Comparison of ENCODE assay signal across 18 cellular contexts in the genomic region with DNA sequence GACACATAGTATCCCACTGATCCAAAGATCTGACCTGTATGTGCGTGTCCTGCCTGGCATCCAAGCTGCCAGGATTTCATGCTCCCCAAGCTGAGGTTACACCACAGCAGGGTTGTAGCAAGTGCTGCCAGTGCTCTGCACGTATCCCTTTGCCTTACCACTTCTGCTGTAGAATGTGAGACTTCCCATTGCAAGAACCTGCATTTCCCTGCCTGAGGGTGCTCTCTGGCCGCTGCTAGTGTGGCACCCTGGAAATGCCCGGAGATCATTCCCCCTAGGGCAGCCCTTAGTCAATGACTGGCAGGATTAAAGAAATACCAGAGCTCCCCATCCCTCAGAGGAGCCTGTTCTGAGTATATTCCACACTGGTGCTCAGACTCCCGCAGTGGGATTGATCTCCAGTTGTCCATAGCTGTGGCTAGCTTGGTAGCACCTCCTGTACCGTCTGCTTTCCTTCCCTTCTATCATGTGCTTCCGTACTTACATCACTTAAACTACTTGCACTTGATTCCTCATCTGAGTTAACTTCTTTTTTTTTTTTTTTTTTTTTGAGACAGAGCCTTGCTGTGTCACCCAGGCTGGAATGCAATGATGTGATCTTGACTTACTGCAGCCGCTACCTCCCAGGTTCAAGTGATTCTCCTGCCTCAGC.
A peak's percentile ranks its signal among the peaks of the same experiment; 100 is the strongest.
DNase-seq lines count a peak whose midpoint lies in the region; ATAC-seq and TF ChIP-seq lines count a peak whose summit lies in the region.
"Had no signal": no experiment of that assay in that cellular context is flagged by ENCODE, and none has a peak within 500 bp of the region (broad histone marks: within the 10 kb centered on the region; RNA-seq: fewer than 3 reads in every experiment).

No MANE protein-coding gene starts in this region.

- no peaks in the 10 kb centered on the region for H3K27me3 ChIP-seq in GM23248 (replicated peaks; ENCODE audit: insufficient read depth)
- H3K27me3 ChIP-seq in RWPE2 (ENCODE audit: insufficient read depth, poor library complexity, severe bottlenecking), result no peaks in the 10 kb centered on the region
- no peaks in the 10 kb centered on the region for H3K27me3 ChIP-seq in trophoblast cell (ENCODE audit: insufficient read depth, low read length)
- H3K27me3 ChIP-seq: gastrocnemius medialis had no signal

- peaks cover 19% of the 10 kb centered on the region for H3F3A ChIP-seq in GM23248 (ENCODE audit: insufficient read depth)

- no peaks in the 10 kb centered on the region for H4K20me1 ChIP-seq in GM23248 (ENCODE audit: insufficient read depth)

- H2BK120ac ChIP-seq in trophoblast cell (ENCODE audit: insufficient read depth, low read length, poor library complexity), result peak overlapping the region; percentile 89

- H2AFZ ChIP-seq in GM23248 (no peak overlapping the region), trophoblast cell (ENCODE audit: insufficient read depth, low read length, poor library complexity) (peak overlapping the region; percentile 6)

- peak overlapping the region; percentile 64 for H4K8ac ChIP-seq in trophoblast cell (ENCODE audit: low read depth, low read length)

- H3K9me3 ChIP-seq in GM23248 (ENCODE audit: low read depth), result no peaks in the 10 kb centered on the region
- no peaks in the 10 kb centered on the region for H3K9me3 ChIP-seq in RWPE2 (ENCODE audit: severe bottlenecking)
- H3K9me3 ChIP-seq in trophoblast cell (ENCODE audit: insufficient read depth, low read depth, low read length), result no peaks in the 10 kb centered on the region
- H3K9me3 ChIP-seq: gastrocnemius medialis had no signal

- no peak for TF ChIP-seq CTCF in RWPE2 (IDR thresholded peaks at IDR 0.05; ENCODE audit: poor library complexity, severe bottlenecking)

- no peak overlapping the region for H3K4me3 ChIP-seq in GM23248
- no peak overlapping the region for H3K4me3 ChIP-seq in RWPE2 (ENCODE audit: severe bottlenecking)
- no peak overlapping the region for H3K4me3 ChIP-seq in trophoblast cell (ENCODE audit: low read depth, low read length)
- H3K4me3 ChIP-seq: gastrocnemius medialis, skin epidermis had no signal

- H3K36me3 ChIP-seq in GM23248 (ENCODE audit: low read depth), result no peaks in the 10 kb centered on the region
- no peaks in the 10 kb centered on the region for H3K36me3 ChIP-seq in RWPE2 (ENCODE audit: low read depth)
- no peaks in the 10 kb centered on the region for H3K36me3 ChIP-seq in trophoblast cell (ENCODE audit: control insufficient read depth in 1 of 2, insufficient read depth in 2 of 2, low read length in 2 of 2)
- H3K36me3 ChIP-seq: gastrocnemius medialis had no signal

- peak overlapping the region; percentile 66 for H3K4ac ChIP-seq in trophoblast cell (ENCODE audit: low read depth, low read length)

- H2BK5ac ChIP-seq in trophoblast cell (ENCODE audit: low read depth, low read length, poor library complexity), result peak overlapping the region; percentile 84

- DNase-seq in GM23248, result peak; percentile 36
- no peak for DNase-seq in RWPE2 (ENCODE audit: low spot score)
- peak; percentile 85 for DNase-seq in glomerular visceral epithelial cell (ENCODE audit: extremely low spot score)
- DNase-seq in trophoblast cell, result peak; percentile 14 to 78
- DNase-seq in SW480 (ENCODE audit: low spot score), result no peak
- DNase-seq: activated CD4-positive, alpha-beta T cell treated with anti-CD3 and anti-CD28 coated beads, Interleukin-2, amount 10 ng/mL, durations not matched to agents 24 days and 14 days; activated T-cell treated with anti-CD3 and anti-CD28 coated beads, Interleukin-2, amount 50 U/mL, for 48 hours; amniotic stem cell; CD4-positive, alpha-beta memory T cell; gastrocnemius medialis; HCEC 1CT; NCI-H1048; PC-3 had no signal

- H2BK12ac ChIP-seq in trophoblast cell (ENCODE audit: low read length), result peak overlapping the region; percentile 98

- ATAC-seq in RWPE2 (ENCODE audit: low read depth) (no peak), HG02884 (IDR thresholded peaks at IDR 0.05; ENCODE audit: unreplicated experiment) (no peak), GM18498 (IDR thresholded peaks at IDR 0.05; ENCODE audit: unreplicated experiment) (no peak), HG02623 (IDR thresholded peaks at IDR 0.05; ENCODE audit: unreplicated experiment) (no peak)
- ATAC-seq: gastrocnemius medialis; natural killer cell treated with Interleukin-12 subunit alpha and Interleukin-12 subunit beta and Interleukin-15 and Interleukin-18, amount 100 ng/mL, for 72 hours; PC-3 had no signal

- H3K79me2 ChIP-seq in GM23248 (ENCODE audit: insufficient read depth) (no peaks in the 10 kb centered on the region), trophoblast cell (ENCODE audit: control insufficient read depth, insufficient read depth, low read length, poor library complexity) (peaks cover 3% of the 10 kb centered on the region)

- 91 to 94% methylated on average over 8 of the region's 8 CpGs for WGBS in GM23248 (ENCODE audit: low coverage in 1 of 2, low lambda C conversion rate in 2 of 2, missing lambda C conversion rate in 2 of 2), 2 experiments
- no CpG with 5 or more reads among the region's 8 CpGs for WGBS in trophoblast cell (ENCODE audit: extremely low coverage, insufficient coverage, insufficient read length)

- no peak overlapping the region for H4K12ac ChIP-seq in trophoblast cell (ENCODE audit: low read depth, low read length)

- no peak overlapping the region for H3K27ac ChIP-seq in GM23248
- peak overlapping the region; percentile 95 for H3K27ac ChIP-seq in RWPE2 (ENCODE audit: poor library complexity, severe bottlenecking)
- peak overlapping the region; percentile 71 for H3K27ac ChIP-seq in trophoblast cell (ENCODE audit: low read depth, low read length)
- H3K27ac ChIP-seq: gastrocnemius medialis had no signal

- H3K9me2 ChIP-seq in GM23248 (ENCODE audit: insufficient read depth), result no peaks in the 10 kb centered on the region

- H3K23ac ChIP-seq in trophoblast cell (ENCODE audit: low read length), result no peak overlapping the region

- H3K4me2 ChIP-seq in GM23248 (ENCODE audit: unreplicated experiment), result no peak overlapping the region
- H3K4me2 ChIP-seq in trophoblast cell (ENCODE audit: low read length), result no peak overlapping the region

- H3K79me1 ChIP-seq in trophoblast cell (ENCODE audit: low read length), result peaks cover 51% of the 10 kb centered on the region

- peak overlapping the region; percentile 82 for H3K18ac ChIP-seq in trophoblast cell (ENCODE audit: low read length)

- in situ Hi-C loops in GM23248 (cut with MboI), result no loop called here

- H3K14ac ChIP-seq in trophoblast cell (ENCODE audit: low read length), result peak overlapping the region; percentile 94

- H3K9ac ChIP-seq in GM23248 (no peak overlapping the region), trophoblast cell (ENCODE audit: low read length) (peak overlapping the region; percentile 6)

- H4K91ac ChIP-seq in trophoblast cell (ENCODE audit: low read depth, low read length), result peak overlapping the region; percentile 93

- H3K4me1 ChIP-seq in GM23248 (ENCODE audit: insufficient read depth) (peaks cover 26% of the 10 kb centered on the region), RWPE2 (ENCODE audit: insufficient read depth, poor library complexity, severe bottlenecking) (peaks cover 24% of the 10 kb centered on the region), trophoblast cell (ENCODE audit: control insufficient read depth in 1 of 2, insufficient read depth in 2 of 2, low read length in 2 of 2) (peaks cover 29 to 41% of the 10 kb centered on the region in 2 experiments)

- H2AK5ac ChIP-seq in trophoblast cell (ENCODE audit: low read length), result peak overlapping the region; percentile 95

Comparison
In these comparisons a context has a peak if more than half of its experiments do, and no peak if none do; other contexts are left out.
1. DNase-seq: peak in GM23248 (single experiment), glomerular visceral epithelial cell (single experiment) and trophoblast cell (2 of 2); none in RWPE2 (single experiment) and SW480 (single experiment).